ENCODE assay signal across 8 cellular contexts in genomic region chr13:21668665-21669599, GRCh38. TPM values are rescaled to one million over a fixed set of nuclear protein-coding genes. Genes with fewer than 3 reads are reported as not detected.
DNase-seq lines count a peak whose midpoint lies in the region; TF ChIP-seq lines count a peak whose summit lies in the region.

No MANE protein-coding gene starts in this region.

- no peaks in the 10 kb centered on the region for H3K9me3 ChIP-seq in adrenal gland (replicated peaks in 1 of 3)

- H3K36me3 ChIP-seq in GM06990 (ENCODE audit: control insufficient read depth, insufficient read depth, low read length) (no peaks in the 10 kb centered on the region), adrenal gland (replicated peaks in 1 of 2) (no peaks in the 10 kb centered on the region)

- intact Hi-C loops in adrenal gland (cut with DNase I): no loop called here

- TF ChIP-seq POLR2A in adrenal gland (IDR thresholded peaks at IDR 0.05): peak in 1 of 2 donors; percentile 25

- H3K27me3 ChIP-seq in GM06990 (replicated peaks; ENCODE audit: control insufficient read depth, insufficient read depth, low read length): no peaks in the 10 kb centered on the region; the same call in 1 of the 2 replicates
- no peaks in the 10 kb centered on the region for H3K27me3 ChIP-seq in adrenal gland

- TF ChIP-seq CTCF in GM06990 (IDR thresholded peaks at IDR 0.05; ENCODE audit: insufficient read depth, low read length, poor library complexity, severe bottlenecking) (no peak), adrenal gland (IDR thresholded peaks at IDR 0.05) (no peak)

- peak overlapping the region in 4 of 5 donors; percentile 36 to 83 (median 60) for H3K27ac ChIP-seq in adrenal gland

- WGBS in adrenal gland, 4 donors: 5 to 8% (median 7%) methylated on average over 34 to 49 of the region's 49 CpGs

- peaks cover 4 to 36% of the 10 kb centered on the region in 2 donors for H3K4me1 ChIP-seq in adrenal gland (replicated peaks in 1 of 2)

- H3K4me3 ChIP-seq in GM06990 (replicated peaks; ENCODE audit: low read depth, low read length) (peak overlapping the region; percentile 61), adrenal gland (peak overlapping the region in 3 of 4 donors; percentile 36 to 94 (median 71))

- no peak for DNase-seq in GM06990 (ENCODE audit: extremely low read depth, insufficient read length)
- DNase-seq in NCI-H526 (lab: John Stamatoyannopoulos, UW): peak; percentile 65 to 73
- peak; percentile 62 to 79 (median 70) for DNase-seq in adrenal gland
- DNase-seq in iPS-NIHi7 (ENCODE audit: extremely low spot score): peak; percentile 48
- peak; percentile 30 for DNase-seq in stimulated activated CD4-positive, alpha-beta T cell treated with anti-CD3 and anti-CD28 coated beads, Interleukin-15, amount 100 ng/mL, for 24 hours
- DNase-seq in HCEC 1CT: no peak
- DNase-seq in NCI-H2227 treated with DMSO at 0.1 percent for 48 hours (lab: John Stamatoyannopoulos, UW): no peak
- no peak for DNase-seq in NCI-H774 (lab: John Stamatoyannopoulos, UW)

RNA-seq across cellular contexts. Expression of gene FGF9, which starts 1.9 kb away (rescaled TPM):
- 10 to 100 TPM in 2 of 8 donors, 1 to 10 TPM in 6; 1.4 to 12.8 (median 2.9) TPM for total RNA-seq in adrenal gland
- polyA plus RNA-seq in adrenal gland: 1 to 10 TPM; 2.9 to 5.6 (median 5.5) TPM

Comparison
In these comparisons a context has a peak if more than half of its experiments do, and no peak if none do; other contexts are left out.
1. DNase-seq: peak in NCI-H526 (2 of 2), adrenal gland (7 of 7), iPS-NIHi7 (single experiment) and stimulated activated CD4-positive, alpha-beta T cell treated with anti-CD3 and anti-CD28 coated beads, Interleukin-15, amount 100 ng/mL, for 24 hours (single experiment); none in GM06990 (single experiment), HCEC 1CT (single experiment), NCI-H2227 treated with DMSO at 0.1 percent for 48 hours (single experiment) and NCI-H774 (single experiment).